In the genomic region with DNA sequence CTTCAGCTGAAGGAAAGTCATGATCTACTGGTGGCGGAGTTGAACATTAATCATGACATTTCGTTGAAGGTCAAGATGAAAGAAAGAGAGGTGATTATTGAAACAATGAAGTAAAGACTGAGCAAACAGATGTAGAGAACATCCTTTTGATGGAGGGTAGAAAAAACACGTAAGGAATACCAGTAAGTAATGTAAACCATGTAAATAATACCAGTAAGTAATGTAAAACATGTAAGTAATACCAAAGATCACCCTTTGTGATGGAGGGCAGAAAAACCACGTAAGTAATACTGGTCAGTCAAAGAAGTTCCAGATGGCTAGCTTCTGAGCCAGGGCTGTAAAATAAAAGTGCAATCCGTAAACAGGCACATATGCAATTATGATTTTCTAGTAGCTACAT, we compare ENCODE assay signal across 29 cellular contexts.
"Had no signal": no experiment of that assay in that cellular context is flagged by ENCODE, and none has a peak within 500 bp of the region (broad histone marks: within the 10 kb centered on the region; RNA-seq: fewer than 3 reads in every experiment).

No MANE protein-coding gene starts in this region.

- H3K4me1 Mint-ChIP-seq: activated CD4-positive, alpha-beta memory T cell treated with anti-CD3 and anti-CD28 coated beads, Interleukin-2, amount 10 ng/mL, durations not matched to agents 7 days and 5 days; activated CD4-positive, alpha-beta T cell treated with anti-CD3 and anti-CD28 coated beads for 36 hours; activated CD4-positive, alpha-beta T cell treated with anti-CD3 and anti-CD28 coated beads, Interleukin-2, amount 10 ng/mL, durations not matched to agents 7 days and 5 days; activated naive CD4-positive, alpha-beta T cell treated with anti-CD3 and anti-CD28 coated beads, Interleukin-2, amount 10 ng/mL, durations not matched to agents 7 days and 5 days; activated naive CD8-positive, alpha-beta T cell treated with anti-CD3 and anti-CD28 coated beads, Interleukin-2, amount 10 ng/mL, durations not matched to agents 7 days and 5 days; central memory CD8-positive, alpha-beta T cell had no signal

- DNase-seq: activated CD4-positive, alpha-beta memory T cell treated with anti-CD3 and anti-CD28 coated beads, Interleukin-2, amount 10 ng/mL, durations not matched to agents 7 days and 5 days; activated CD4-positive, alpha-beta T cell treated with anti-CD3 and anti-CD28 coated beads for 36 hours; activated CD4-positive, alpha-beta T cell treated with anti-CD3 and anti-CD28 coated beads, Interleukin-2, amount 10 ng/mL, durations not matched to agents 7 days and 5 days; activated CD4-positive, alpha-beta T cell treated with anti-CD3 and anti-CD28 coated beads, Interleukin-2, amount 50 U/mL, for 4 hours; activated CD4-positive, CD25-positive, alpha-beta regulatory T cell; activated CD4-positive, CD25-positive, alpha-beta regulatory T cell treated with anti-CD3 and anti-CD28 coated beads, Interleukin-2, amount 50 U/mL, for 72 hours; activated CD8-positive, alpha-beta memory T cell treated with anti-CD3 and anti-CD28 coated beads, Interleukin-2, amount 50 U/mL, for 48 hours; activated gamma-delta T cell; activated naive CD4-positive, alpha-beta T cell; activated naive CD4-positive, alpha-beta T cell treated with anti-CD3 and anti-CD28 coated beads, Interleukin-2, amount 10 ng/mL, durations not matched to agents 7 days and 5 days; activated naive CD8-positive, alpha-beta T cell treated with anti-CD3 and anti-CD28 coated beads, Interleukin-2, amount 10 ng/mL, durations not matched to agents 7 days and 5 days; activated T-cell treated with anti-CD3 and anti-CD28 coated beads for 4 hours; activated T-cell treated with anti-CD3 and anti-CD28 coated beads, Interleukin-2, amount 50 U/mL, for 24 hours; activated T-cell treated with anti-CD3 and anti-CD28 coated beads, Interleukin-2, amount 50 U/mL, for 72 hours; dorsolateral prefrontal cortex; effector memory CD4-positive, alpha-beta T cell; endodermal cell; foreskin melanocyte; head of caudate nucleus; T-helper 2 cell had no signal

- H3K4me3 Mint-ChIP-seq: activated CD4-positive, alpha-beta memory T cell treated with anti-CD3 and anti-CD28 coated beads, Interleukin-2, amount 10 ng/mL, durations not matched to agents 7 days and 5 days; activated CD4-positive, alpha-beta T cell treated with anti-CD3 and anti-CD28 coated beads for 36 hours; activated CD4-positive, alpha-beta T cell treated with anti-CD3 and anti-CD28 coated beads, Interleukin-2, amount 10 ng/mL, durations not matched to agents 7 days and 5 days; activated naive CD4-positive, alpha-beta T cell treated with anti-CD3 and anti-CD28 coated beads, Interleukin-2, amount 10 ng/mL, durations not matched to agents 7 days and 5 days; activated naive CD8-positive, alpha-beta T cell treated with anti-CD3 and anti-CD28 coated beads, Interleukin-2, amount 10 ng/mL, durations not matched to agents 7 days and 5 days; activated T-cell treated with anti-CD3 and anti-CD28 coated beads, Interleukin-2, amount 50 U/mL, for 24 hours; activated T-cell treated with anti-CD3 and anti-CD28 coated beads, Interleukin-2, amount 50 U/mL, for 72 hours; brain; central memory CD8-positive, alpha-beta T cell; dendritic cell treated with granulocyte-macrophage colony-stimulating factor and Interleukin-4, amounts not matched to agents 40 ng/mL and 50 ng/mL, for 4 days; endodermal cell had no signal

- H3K27ac Mint-ChIP-seq: activated CD4-positive, alpha-beta memory T cell treated with anti-CD3 and anti-CD28 coated beads, Interleukin-2, amount 10 ng/mL, durations not matched to agents 7 days and 5 days; activated CD4-positive, alpha-beta T cell treated with anti-CD3 and anti-CD28 coated beads for 36 hours; activated CD4-positive, alpha-beta T cell treated with anti-CD3 and anti-CD28 coated beads, Interleukin-2, amount 10 ng/mL, durations not matched to agents 7 days and 5 days; activated naive CD4-positive, alpha-beta T cell treated with anti-CD3 and anti-CD28 coated beads, Interleukin-2, amount 10 ng/mL, durations not matched to agents 7 days and 5 days; activated naive CD4-positive, alpha-beta T cell treated with anti-CD3 and anti-CD28 coated beads, Interleukin-2, amount 50 U/mL, for 72 hours; activated naive CD8-positive, alpha-beta T cell treated with anti-CD3 and anti-CD28 coated beads, Interleukin-2, amount 10 ng/mL, durations not matched to agents 7 days and 5 days; activated T-cell treated with anti-CD3 and anti-CD28 coated beads, Interleukin-2, amount 50 U/mL, for 24 hours; activated T-cell treated with anti-CD3 and anti-CD28 coated beads, Interleukin-2, amount 50 U/mL, for 72 hours; dendritic cell treated with granulocyte-macrophage colony-stimulating factor and Interleukin-4, amounts not matched to agents 40 ng/mL and 50 ng/mL, for 4 days; endodermal cell had no signal

- H3K36me3 Mint-ChIP-seq: activated naive CD4-positive, alpha-beta T cell treated with anti-CD3 and anti-CD28 coated beads, Interleukin-2, amount 10 ng/mL, durations not matched to agents 7 days and 5 days; activated naive CD4-positive, alpha-beta T cell treated with anti-CD3 and anti-CD28 coated beads, Interleukin-2, amount 50 U/mL, for 72 hours; activated naive CD8-positive, alpha-beta T cell treated with anti-CD3 and anti-CD28 coated beads, Interleukin-2, amount 10 ng/mL, durations not matched to agents 7 days and 5 days; brain had no signal

- H3K27ac ChIP-seq: ascending aorta, breast epithelium, cardiac muscle cell, coronary artery, dorsolateral prefrontal cortex, gastroesophageal sphincter had no signal

- H3K9me3 Mint-ChIP-seq: activated CD4-positive, alpha-beta T cell treated with anti-CD3 and anti-CD28 coated beads, Interleukin-2, amount 10 ng/mL, durations not matched to agents 7 days and 5 days; endodermal cell had no signal

- H3K27me3 Mint-ChIP-seq: activated CD4-positive, alpha-beta memory T cell treated with anti-CD3 and anti-CD28 coated beads, Interleukin-2, amount 10 ng/mL, durations not matched to agents 7 days and 5 days; activated CD4-positive, alpha-beta T cell treated with anti-CD3 and anti-CD28 coated beads for 36 hours; activated CD4-positive, alpha-beta T cell treated with anti-CD3 and anti-CD28 coated beads, Interleukin-2, amount 10 ng/mL, durations not matched to agents 7 days and 5 days; activated naive CD4-positive, alpha-beta T cell treated with anti-CD3 and anti-CD28 coated beads, Interleukin-2, amount 10 ng/mL, durations not matched to agents 7 days and 5 days; activated naive CD8-positive, alpha-beta T cell treated with anti-CD3 and anti-CD28 coated beads, Interleukin-2, amount 10 ng/mL, durations not matched to agents 7 days and 5 days; activated T-cell treated with anti-CD3 and anti-CD28 coated beads, Interleukin-2, amount 50 U/mL, for 24 hours; brain; central memory CD8-positive, alpha-beta T cell; dendritic cell treated with granulocyte-macrophage colony-stimulating factor and Interleukin-4, amounts not matched to agents 40 ng/mL and 50 ng/mL, for 4 days had no signal
